Comparison of ENCODE assay signal across 10 cellular contexts in the genomic region with DNA sequence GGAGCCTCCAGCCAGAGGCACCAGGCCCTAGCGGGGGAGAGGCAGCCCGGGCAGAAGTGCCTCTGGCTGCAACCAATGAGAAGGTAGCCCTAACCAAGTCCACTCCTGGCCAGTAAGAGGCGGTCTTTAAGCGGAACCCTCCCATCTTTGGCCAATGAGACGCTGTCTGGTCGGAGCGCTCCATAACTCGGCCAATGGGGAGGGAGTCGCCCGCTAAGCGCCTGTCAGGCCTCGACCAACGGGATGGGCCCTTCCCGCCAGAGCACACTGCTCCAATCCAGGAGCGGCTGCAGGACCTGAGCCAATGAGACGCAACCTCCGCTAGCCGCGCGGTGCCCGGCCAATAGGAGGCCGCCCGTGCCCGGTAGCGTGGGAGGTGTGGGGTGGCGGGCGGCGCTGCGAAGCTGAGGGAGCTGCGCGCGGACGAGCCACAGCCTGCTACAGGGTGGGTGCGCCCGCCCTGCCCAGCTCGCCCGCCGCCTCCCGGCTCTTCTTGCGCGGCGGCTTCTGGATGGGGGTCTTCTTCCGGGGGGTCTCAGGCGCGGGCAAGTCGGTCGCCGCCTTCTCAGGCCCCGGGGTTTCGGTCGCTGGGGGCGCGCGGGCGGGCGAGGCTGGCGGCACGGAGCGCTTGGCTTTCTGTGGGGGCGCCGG. TPM values are rescaled to one million over a fixed set of nuclear protein-coding genes. Genes with fewer than 3 reads are reported as not detected.
DNase-seq lines count a peak whose midpoint lies in the region; ATAC-seq, FAIRE-seq and TF ChIP-seq lines count a peak whose summit lies in the region.
"Had no signal": no experiment of that assay in that cellular context is flagged by ENCODE, and none has a peak within 500 bp of the region (broad histone marks: within the 10 kb centered on the region; RNA-seq: fewer than 3 reads in every experiment).

No MANE protein-coding gene starts in this region.

- ATAC-seq in heart right ventricle (peak in 7 of 8 donors; percentile 29 to 82 (median 51)), HepG2 (no peak), upper lobe of right lung (peak; percentile 41), GM19452 (IDR thresholded peaks at IDR 0.05; ENCODE audit: unreplicated experiment) (no peak)

- intact Hi-C loops in heart right ventricle (cut with DNase I) (loop anchor here in 3 of 10 donors (5.0 to 10.0 kb wide), 3 partner anchors 32 to 140 kb away; partner anchors contain the start of gene KLHL22 (in 1 of the 3)), HepG2 (cut with micrococcal nuclease; ENCODE audit: unreplicated experiment) (loop anchor here (10.0 kb wide), 1 partner anchor 70 kb away; the partner anchor contains the start of gene KLHL22), upper lobe of right lung (cut with DNase I) (no loop called here)

- H3K9me3 ChIP-seq in heart right ventricle, result no peaks in the 10 kb centered on the region
- no peaks in the 10 kb centered on the region for H3K9me3 ChIP-seq in right atrium auricular region
- H3K9me3 ChIP-seq in HepG2 (ENCODE audit: low read length), result no peaks in the 10 kb centered on the region
- H3K9me3 ChIP-seq in upper lobe of right lung, result no peaks in the 10 kb centered on the region

- H3K36me3 ChIP-seq in heart right ventricle (peaks cover 0 to 43% (median 3%) of the 10 kb centered on the region in 9 donors), right atrium auricular region (peaks cover 3% of the 10 kb centered on the region), HepG2 (replicated peaks in 1 of 2; ENCODE audit: control insufficient read depth in 1 of 2, insufficient read depth in 2 of 2, low read length in 2 of 2) (peaks cover 8 to 12% of the 10 kb centered on the region in 2 experiments; a peak in 4 of 5 replicates), upper lobe of right lung (peaks cover 4% of the 10 kb centered on the region)

- TF ChIP-seq RAD21 in HepG2 (CRISPR knock-in tag; IDR thresholded peaks at IDR 0.05), result no peak

- H3K27me3 ChIP-seq in heart right ventricle (peaks cover 0 to 60% (median 3%) of the 10 kb centered on the region in 7 donors), right atrium auricular region (peaks cover 0 to 7% of the 10 kb centered on the region in 2 donors), HepG2 (ENCODE audit: control insufficient read depth in 1 of 2, insufficient read depth in 2 of 2, low read length in 2 of 2) (no peaks in the 10 kb centered on the region), upper lobe of right lung (peaks cover 8% of the 10 kb centered on the region)

- no peak for TF ChIP-seq POLR2A in HepG2 (IDR thresholded peaks at IDR 0.05; ENCODE audit: insufficient read depth in 1 of 2, low read depth in 2 of 2, low read length in 2 of 2)

- H3K27ac ChIP-seq in heart right ventricle (peak overlapping the region in 6 of 10 donors; percentile 13 to 78 (median 60)), right atrium auricular region (no peak overlapping the region), HepG2 (ENCODE audit: extremely low read length, insufficient read depth, low read length) (no peak overlapping the region), upper lobe of right lung (no peak overlapping the region)
- H3K27ac ChIP-seq: HL-60 had no signal

- H2AFZ ChIP-seq in HepG2 (ENCODE audit: low read length), result no peak overlapping the region

- TF ChIP-seq EP300 in HepG2 (IDR thresholded peaks at IDR 0.05; ENCODE audit: low read depth in 2 of 2, low read length in 2 of 2) (no peak), HepG2 (CRISPR knock-in tag; IDR thresholded peaks at IDR 0.05; ENCODE audit: borderline replicate concordance) (no peak)

- WGBS in heart right ventricle, 2 donors, result 65 to 71% methylated on average over 48 to 61 of the region's 61 CpGs
- over 99% methylated on average over 36 of the region's 61 CpGs for WGBS in HepG2 (ENCODE audit: low lambda C conversion rate)

- in situ Hi-C loops in HepG2 (cut with HindIII; ENCODE audit: extremely low pct_ligation_motif_present, low pct_unique_long_range_greater_than_20kb), result loop anchor here (5.0 kb wide), 1 partner anchor 32 kb away; no protein-coding TSS in a partner anchor

- H3K4me3 ChIP-seq in heart right ventricle, result peak overlapping the region in 9 of 10 donors; percentile 14 to 52 (median 36)
- peak overlapping the region in 1 of 2 donors; percentile 36 for H3K4me3 ChIP-seq in right atrium auricular region
- H3K4me3 ChIP-seq in HepG2 (replicated peaks in 1 of 3; ENCODE audit: insufficient read depth in 1 of 3, low read depth in 2 of 3, low read length in 3 of 3), result no peak overlapping the region
- H3K4me3 ChIP-seq in upper lobe of right lung, result no peak overlapping the region

- H3K79me2 ChIP-seq in HepG2 (ENCODE audit: insufficient read depth, low read length), result no peaks in the 10 kb centered on the region

- CTCF ChIA-PET in HepG2 (lab: Yijun Ruan, JAX; ENCODE audit: low intra/inter-chr PET ratio, low total read pairs), result no interaction called here

- TF ChIP-seq CTCF in heart right ventricle (IDR thresholded peaks at IDR 0.05) (no peak), right atrium auricular region (IDR thresholded peaks at IDR 0.05) (no peak), HepG2 (CRISPR knock-in tag; IDR thresholded peaks at IDR 0.05) (no peak), upper lobe of right lung (IDR thresholded peaks at IDR 0.05) (no peak)

- no TSS peak for BruUV-seq in HepG2 (replicated peaks; lab: Mats Ljungman, UMichigan)

- H4K20me1 ChIP-seq in HepG2 (ENCODE audit: insufficient read depth, low read length), result no peaks in the 10 kb centered on the region

- H3K4me1 ChIP-seq in heart right ventricle (peaks cover 14 to 40% (median 24%) of the 10 kb centered on the region in 9 donors), right atrium auricular region (peaks cover 0 to 45% of the 10 kb centered on the region in 2 donors), HepG2 (ENCODE audit: insufficient read depth, low read length) (peaks cover 36% of the 10 kb centered on the region), upper lobe of right lung (peaks cover 7% of the 10 kb centered on the region)

- no peak overlapping the region for H3K4me2 ChIP-seq in HepG2 (ENCODE audit: low read depth, low read length)

- no peak overlapping the region for H3K9ac ChIP-seq in HepG2 (ENCODE audit: insufficient read depth, low read depth, low read length)

- POLR2A ChIA-PET in HepG2 (lab: Yijun Ruan, JAX), result no interaction called here

- DNase-seq in heart right ventricle (peak in 1 of 2 donors; percentile 81), right atrium auricular region (ENCODE audit: low spot score) (no peak), cerebellum (ENCODE audit: low spot score) (peak; percentile 57), HepG2 (ENCODE audit: low spot score) (no peak), upper lobe of right lung (peak; percentile 62), SIG-M5 treated with dmso at 0.1 percent for 504 hours (lab: John Stamatoyannopoulos, UW; ENCODE audit: unreplicated experiment) (no peak), RCC 7860 (ENCODE audit: low spot score) (no peak)

- FAIRE-seq in HepG2 (lab: Jason Lieb, UNC), result no peak
- no peak for FAIRE-seq in RCC 7860 (lab: Jason Lieb, UNC)
- FAIRE-seq: frontal cortex had no signal

RNA-seq across cellular contexts. Expression of gene SCARF2, which starts 12.6 kb away (rescaled TPM):
- 1 to 10 TPM; 1.8 to 5.3 (median 3.3) TPM for total RNA-seq in heart right ventricle
- 1 to 10 TPM; 2.5 to 3.9 TPM for polyA plus RNA-seq in heart right ventricle
- 10 to 100 TPM in 1 of 2 donors, 1 to 10 TPM in 1; 6.5 to 11.0 TPM for total RNA-seq in right atrium auricular region
- 3.2 TPM for total RNA-seq in cerebellum
- total RNA-seq in HepG2 (2016; rRNA removed; fragmentation: Illumina TruSeq; extraction: Trizol), result 1.4 and 3.3 TPM in 2 replicates
- total RNA-seq in HepG2 (2016; cell fraction: cytosol; rRNA removed; fragmentation: Illumina TruSeq; extraction: Trizol; ENCODE audit: low read depth), result 0.91 and 1.2 TPM in 2 replicates
- total RNA-seq in HepG2 (2016; cell fraction: insoluble cytoplasmic fraction; rRNA removed; fragmentation: Illumina TruSeq; extraction: Trizol), result 1.2 and 3.8 TPM in 2 replicates
- 3.2 and 3.6 TPM in 2 replicates for total RNA-seq in HepG2 (2016; cell fraction: membrane; rRNA removed; fragmentation: Illumina TruSeq; extraction: Trizol)
- total RNA-seq in HepG2 (2016; cell fraction: nucleus; rRNA removed; fragmentation: Illumina TruSeq; extraction: Trizol), result 3.9 and 5.7 TPM in 2 replicates
- 6.2 and 6.9 TPM in 2 replicates for polyA plus RNA-seq in HepG2 (2011; rRNA removed)
- 3.9 and 8.3 TPM in 2 replicates for polyA plus RNA-seq in HepG2 (2011; cell fraction: cytosol; rRNA removed)
- polyA plus RNA-seq in HepG2 (2011; cell fraction: nucleus; rRNA removed), result 27.6 and 34.9 TPM in 2 replicates
- 3.1 and 5.3 TPM in 2 replicates for polyA plus RNA-seq in HepG2 (2012)
- polyA plus RNA-seq in HepG2 (2016; cell fraction: cytosol; fragmentation: Illumina TruSeq; extraction: Trizol; ENCODE audit: low read depth), result 1.2 and 1.4 TPM in 2 replicates
- 1.7 and 2.6 TPM in 2 replicates for polyA plus RNA-seq in HepG2 (2016; cell fraction: insoluble cytoplasmic fraction; fragmentation: Illumina TruSeq; extraction: Trizol; ENCODE audit: low read depth)
- polyA plus RNA-seq in HepG2 (2016; cell fraction: membrane; fragmentation: Illumina TruSeq; extraction: Trizol; ENCODE audit: low read depth), result 2.8 and 3.9 TPM in 2 replicates
- polyA plus RNA-seq in HepG2 (2016; cell fraction: nucleus; fragmentation: Illumina TruSeq; extraction: Trizol; ENCODE audit: insufficient read depth, low read depth), result 11.7 and 16.2 TPM in 2 replicates
- 0.14 and 12.4 TPM in 2 replicates for polyA minus RNA-seq in HepG2 (2011; rRNA and poly(A)+ RNA removed; ENCODE audit: low replicate concordance)
- 6.0 and 7.1 TPM in 2 replicates for polyA minus RNA-seq in HepG2 (2011; cell fraction: cytosol; rRNA and poly(A)+ RNA removed)
- polyA minus RNA-seq in HepG2 (2011; cell fraction: nucleus; rRNA and poly(A)+ RNA removed), result 3.1 and 4.7 TPM in 2 replicates
- 24.0 TPM for total RNA-seq in upper lobe of right lung

RNA-seq across cellular contexts. Expression of gene ZNF74, which starts 31.1 kb away (rescaled TPM):
- total RNA-seq in heart right ventricle (1 to 10 TPM; 1.9 to 6.7 (median 4.6) TPM), right atrium auricular region (1 to 10 TPM; 5.6 to 6.3 TPM), cerebellum (31.8 TPM), HepG2 (2016; rRNA removed; fragmentation: Illumina TruSeq; extraction: Trizol) (7.4 and 9.1 TPM in 2 replicates), upper lobe of right lung (10.7 TPM)
- polyA plus RNA-seq in heart right ventricle (1 to 10 TPM; 1.4 to 2.5 TPM), HepG2 (2011; rRNA removed) (6.3 and 8.0 TPM in 2 replicates)
- 2.3 and 2.6 TPM in 2 replicates for total RNA-seq in HepG2 (2016; cell fraction: cytosol; rRNA removed; fragmentation: Illumina TruSeq; extraction: Trizol; ENCODE audit: low read depth)
- total RNA-seq in HepG2 (2016; cell fraction: insoluble cytoplasmic fraction; rRNA removed; fragmentation: Illumina TruSeq; extraction: Trizol), result 7.5 and 8.7 TPM in 2 replicates
- 6.5 and 7.6 TPM in 2 replicates for total RNA-seq in HepG2 (2016; cell fraction: membrane; rRNA removed; fragmentation: Illumina TruSeq; extraction: Trizol)
- 5.6 and 6.4 TPM in 2 replicates for total RNA-seq in HepG2 (2016; cell fraction: nucleus; rRNA removed; fragmentation: Illumina TruSeq; extraction: Trizol)
- polyA plus RNA-seq in HepG2 (2011; cell fraction: cytosol; rRNA removed), result 6.8 and 8.8 TPM in 2 replicates
- polyA plus RNA-seq in HepG2 (2011; cell fraction: nucleus; rRNA removed), result 11.9 and 12.4 TPM in 2 replicates
- 4.3 and 6.4 TPM in 2 replicates for polyA plus RNA-seq in HepG2 (2012)
- polyA plus RNA-seq in HepG2 (2016; cell fraction: cytosol; fragmentation: Illumina TruSeq; extraction: Trizol; ENCODE audit: low read depth), result 0.99 and 1.6 TPM in 2 replicates
- 7.3 and 8.1 TPM in 2 replicates for polyA plus RNA-seq in HepG2 (2016; cell fraction: insoluble cytoplasmic fraction; fragmentation: Illumina TruSeq; extraction: Trizol; ENCODE audit: low read depth)
- polyA plus RNA-seq in HepG2 (2016; cell fraction: membrane; fragmentation: Illumina TruSeq; extraction: Trizol; ENCODE audit: low read depth), result 3.6 and 4.5 TPM in 2 replicates
- polyA plus RNA-seq in HepG2 (2016; cell fraction: nucleus; fragmentation: Illumina TruSeq; extraction: Trizol; ENCODE audit: insufficient read depth, low read depth), result 13.8 and 14.4 TPM in 2 replicates
- polyA minus RNA-seq in HepG2 (2011; rRNA and poly(A)+ RNA removed; ENCODE audit: low replicate concordance), result 6.5 and 20.0 TPM in 2 replicates
- 7.4 and 8.5 TPM in 2 replicates for polyA minus RNA-seq in HepG2 (2011; cell fraction: cytosol; rRNA and poly(A)+ RNA removed)
- 3.9 and 4.2 TPM in 2 replicates for polyA minus RNA-seq in HepG2 (2011; cell fraction: nucleus; rRNA and poly(A)+ RNA removed)

Comparison
In these comparisons a context has a peak if more than half of its experiments do, and no peak if none do; other contexts are left out.
1. H3K27ac ChIP-seq: peak in heart right ventricle (6 of 10); none in right atrium auricular region (0 of 2), HepG2 (single experiment) and upper lobe of right lung (single experiment).
2. ATAC-seq: peak in heart right ventricle (7 of 8) and upper lobe of right lung (single experiment); none in HepG2 (single experiment) and GM19452 (single experiment).
3. DNase-seq: peak in cerebellum (single experiment) and upper lobe of right lung (single experiment); none in right atrium auricular region (single experiment), HepG2 (single experiment), SIG-M5 treated with dmso at 0.1 percent for 504 hours (single experiment) and RCC 7860 (single experiment).
4. H3K4me3 ChIP-seq: peak in heart right ventricle (9 of 10); none in HepG2 (0 of 3) and upper lobe of right lung (single experiment).